In the genomic region with DNA sequence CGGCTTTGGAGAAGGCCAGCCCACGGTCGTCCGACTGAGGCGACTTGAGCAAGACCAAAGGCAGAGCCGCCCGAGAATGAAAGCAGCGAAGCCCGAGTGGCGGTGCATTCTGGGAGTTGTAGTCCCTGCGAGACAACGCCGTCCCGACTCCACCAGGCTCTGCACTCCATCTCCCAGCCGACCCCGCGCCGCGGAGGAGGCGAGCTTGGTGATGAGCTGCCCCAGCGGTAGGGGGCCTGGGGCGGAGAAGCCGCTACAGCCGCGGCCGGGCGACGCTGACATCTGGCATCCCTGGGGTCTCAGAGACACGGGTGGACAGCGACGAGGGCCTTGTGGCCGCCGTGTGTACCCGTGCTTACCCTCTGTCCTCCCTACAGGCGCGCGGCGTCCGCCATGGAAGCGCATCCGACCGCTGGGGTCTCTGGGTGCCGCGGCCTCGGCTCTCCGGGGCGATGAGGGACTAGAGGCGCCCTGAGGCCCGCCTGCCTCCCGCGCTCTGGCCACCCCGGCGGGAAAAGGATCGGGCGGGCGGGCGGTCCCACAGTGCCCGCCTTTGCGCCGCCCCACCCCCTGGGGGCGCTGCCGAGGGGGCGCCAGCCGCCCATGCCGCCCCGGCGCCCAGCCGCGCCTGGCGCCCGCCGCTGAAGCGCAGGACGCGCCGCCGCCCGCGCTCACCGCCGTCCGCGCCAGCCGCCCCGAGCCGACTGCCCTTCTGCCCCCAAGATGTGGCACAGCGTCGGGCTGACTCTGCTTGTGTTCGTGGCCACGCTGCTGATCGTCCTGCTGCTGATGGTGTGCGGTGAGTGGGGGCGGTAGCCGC, we compare ENCODE assay signal across 8 cellular contexts. TPM values are rescaled to one million over a fixed set of nuclear protein-coding genes. Genes with fewer than 3 reads are reported as not detected.
DNase-seq lines count a peak whose midpoint lies in the region; ATAC-seq and TF ChIP-seq lines count a peak whose summit lies in the region.

A gene (plus strand): TSS at position 244 of the 820 bp plus-strand sequence. CDS start 480 bp downstream, at position 724.

- peak; percentile 87 for ATAC-seq in GM19023 (IDR thresholded peaks at IDR 0.05; ENCODE audit: unreplicated experiment)
- peak; percentile 91 for ATAC-seq in HG03280 (IDR thresholded peaks at IDR 0.05; ENCODE audit: unreplicated experiment)
- ATAC-seq in activated B cell treated with CpG ODN at 0.5 μM for 24 hours (ENCODE audit: low read depth), result peak; percentile 90

- H3K9me3 Mint-ChIP-seq in activated B cell treated with CpG ODN at 0.5 μM for 24 hours (no peaks in the 10 kb centered on the region), immature natural killer cell (no peaks in the 10 kb centered on the region)

- peaks cover 8 to 36% (median 29%) of the 10 kb centered on the region in 6 donors for H3K4me1 ChIP-seq in spleen

- CTCF ChIA-PET in activated B cell treated with CpG ODN at 0.5 μM for 24 hours (lab: Charles Lee), result interaction anchor here (1.0 to 1.2 kb wide), 2 partner anchors 402 to 482 kb away, joined by 3 to 6 read pairs; no protein-coding TSS in a partner anchor

- peak within 1 kb of the TSS; percentile 96 for H3K4me3 Mint-ChIP-seq in activated B cell treated with CpG ODN at 0.5 μM for 24 hours
- peak within 1 kb of the TSS; percentile 94 to 98 (median 97) for H3K4me3 Mint-ChIP-seq in immature natural killer cell

- peaks cover 0 to 9% (median 0%) of the 10 kb centered on the region in 6 donors for H3K36me3 ChIP-seq in spleen

- peaks cover 3% of the 10 kb centered on the region for H3K27me3 Mint-ChIP-seq in activated B cell treated with CpG ODN at 0.5 μM for 24 hours
- peaks cover 5 to 10% (median 9%) of the 10 kb centered on the region in 3 donors for H3K27me3 Mint-ChIP-seq in immature natural killer cell (ENCODE audit: low read depth in 3 of 3)

- DNase-seq in AG10803 (ENCODE audit: low read depth) (peak; percentile 97), NCI-H345 (lab: John Stamatoyannopoulos, UW) (peak; percentile 85), activated B cell treated with CpG ODN at 0.5 μM for 24 hours (peak; percentile 90), caudate nucleus (lab: John Stamatoyannopoulos, UW) (peak; percentile 46 to 99 (median 95)), immature natural killer cell (peak; percentile 93), spleen (peak; percentile 100)

- peak within 1 kb of the TSS; percentile 97 for H3K27ac ChIP-seq in caudate nucleus (ENCODE audit: low read depth, low read length)
- peak within 1 kb of the TSS; percentile 97 to 99 (median 99) for H3K27ac ChIP-seq in spleen

- peak within 1 kb of the TSS; percentile 98 for H3K27ac Mint-ChIP-seq in activated B cell treated with CpG ODN at 0.5 μM for 24 hours
- peak within 1 kb of the TSS; percentile 89 to 98 (median 97) for H3K27ac Mint-ChIP-seq in immature natural killer cell

- H3K4me1 Mint-ChIP-seq in activated B cell treated with CpG ODN at 0.5 μM for 24 hours (peaks cover 20% of the 10 kb centered on the region), immature natural killer cell (peaks cover 28 to 34% of the 10 kb centered on the region in 2 donors)

- no peaks in the 10 kb centered on the region for H3K27me3 ChIP-seq in spleen (replicated peaks in 1 of 7)

- TF ChIP-seq CTCF in AG10803 (conservative IDR thresholded peaks at IDR 0.05; ENCODE audit: low read length) (peak; percentile 39), activated B cell treated with CpG ODN at 0.5 μM for 24 hours (IDR thresholded peaks at IDR 0.05) (no peak), spleen (IDR thresholded peaks at IDR 0.05 in 8 of 11, conservative IDR thresholded peaks at IDR 0.05 in 3 of 11) (peak; percentile 30 to 86 (median 71))

- intact Hi-C loops in activated B cell treated with CpG ODN at 0.5 μM for 24 hours (cut with micrococcal nuclease), result loop anchor here (1.0 to 5.0 kb wide), 11 partner anchors 48 to 914 kb away; a partner anchor contains a TSS
- intact Hi-C loops in spleen (cut with DNase I; ENCODE audit: low total_unique reads), result no loop called here

- POLR2A ChIA-PET in activated B cell treated with CpG ODN at 0.5 μM for 24 hours (lab: Charles Lee), result interaction anchor here (1.0 to 1.5 kb wide), 4 partner anchors 25 to 402 kb away, joined by 3 to 7 read pairs (median 4); a partner anchor contains a TSS

- H3K4me3 ChIP-seq in AG10803 (ENCODE audit: low read length), result peak within 1 kb of the TSS; percentile 97
- peak within 1 kb of the TSS; percentile 87 to 96 (median 91) for H3K4me3 ChIP-seq in spleen

- peaks cover 11% of the 10 kb centered on the region for H3K36me3 Mint-ChIP-seq in activated B cell treated with CpG ODN at 0.5 μM for 24 hours (ENCODE audit: low read depth)
- H3K36me3 Mint-ChIP-seq in immature natural killer cell, result no peaks in the 10 kb centered on the region

- no peaks in the 10 kb centered on the region for H3K9me3 ChIP-seq in spleen

- TF ChIP-seq POLR2A in spleen (IDR thresholded peaks at IDR 0.05), result peak in 2 of 3 donors; percentile 15 to 54

- 0 to 1% (median 1%) methylated on average over 73 to 94 of the region's 94 CpGs for WGBS in spleen, 5 donors

RNA-seq across cellular contexts. Expression of the gene that starts here (rescaled TPM):
- total RNA-seq in activated B cell treated with CpG ODN at 0.5 μM for 24 hours, result 5.8 and 5.9 TPM in 2 replicates
- polyA plus RNA-seq in immature natural killer cell, result 1 to 10 TPM; 2.7 to 4.6 (median 4.0) TPM
- total RNA-seq in spleen, result 1 to 10 TPM; 5.0 to 8.3 (median 6.2) TPM
- polyA plus RNA-seq in spleen, result 1 to 10 TPM; 1.5 to 3.2 (median 1.9) TPM

Comparison
In these comparisons a context has a peak if more than half of its experiments do, and no peak if none do; other contexts are left out.
1. Peak in every context shown above with its lines: DNase-seq, ATAC-seq, H3K4me3 ChIP-seq and H3K27ac ChIP-seq.